1 cellular context compared by ENCODE assay signal in the genomic region with DNA sequence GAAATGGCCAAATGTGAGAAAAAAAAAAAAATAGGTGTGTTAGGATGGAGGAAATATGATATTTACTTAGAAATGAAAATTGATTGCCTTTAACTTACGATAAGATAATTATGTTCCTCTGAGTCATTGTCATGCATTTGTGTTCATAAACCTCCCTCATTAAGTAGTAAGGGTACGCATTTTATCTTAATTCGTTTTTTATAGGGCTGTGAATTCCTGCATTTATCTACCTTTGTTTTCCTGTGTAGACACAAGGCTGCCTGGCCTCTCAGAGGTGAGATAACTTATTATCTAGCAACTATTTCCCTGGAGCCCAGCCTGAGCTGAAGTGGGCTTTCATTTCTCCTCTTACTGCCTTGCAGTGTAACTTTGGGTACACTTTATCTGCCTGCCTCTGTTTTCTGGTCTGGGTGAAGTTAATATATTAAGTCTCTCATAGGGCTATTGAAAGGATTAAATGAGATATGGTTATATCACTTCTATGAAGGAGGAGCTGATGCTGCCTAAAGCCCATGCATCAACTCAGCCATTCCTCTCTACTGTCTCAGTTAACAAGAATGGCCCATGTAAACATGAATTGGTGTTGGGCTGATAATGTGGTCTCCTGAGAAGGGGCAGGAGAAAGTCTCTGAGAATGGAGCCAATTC.
TF ChIP-seq lines count a peak whose summit lies in the region.

No MANE protein-coding gene starts in this region.

TF ChIP-seq in HEK293, 187 proteins besides CTCF, POLR2A, EP300 and RAD21 (continued from another document and continues in another):
- TF ChIP-seq ZNF560 (tag by site-specific recombination; IDR thresholded peaks at IDR 0.05; ENCODE audit: borderline replicate concordance): no peak
- 0 out of 2 replicates have a peak, but pooled peaks have one; percentile 35 for TF ChIP-seq ZEB2 (tag by site-specific recombination; IDR thresholded peaks at IDR 0.05)
- TF ChIP-seq INSM2 (tag by site-specific recombination; IDR thresholded peaks at IDR 0.05): no peak
- peak; percentile 40; the same call in 1 of the 2 replicates for TF ChIP-seq ZNF18 (tag by site-specific recombination; IDR thresholded peaks at IDR 0.05)
- TF ChIP-seq, protein P1, sequence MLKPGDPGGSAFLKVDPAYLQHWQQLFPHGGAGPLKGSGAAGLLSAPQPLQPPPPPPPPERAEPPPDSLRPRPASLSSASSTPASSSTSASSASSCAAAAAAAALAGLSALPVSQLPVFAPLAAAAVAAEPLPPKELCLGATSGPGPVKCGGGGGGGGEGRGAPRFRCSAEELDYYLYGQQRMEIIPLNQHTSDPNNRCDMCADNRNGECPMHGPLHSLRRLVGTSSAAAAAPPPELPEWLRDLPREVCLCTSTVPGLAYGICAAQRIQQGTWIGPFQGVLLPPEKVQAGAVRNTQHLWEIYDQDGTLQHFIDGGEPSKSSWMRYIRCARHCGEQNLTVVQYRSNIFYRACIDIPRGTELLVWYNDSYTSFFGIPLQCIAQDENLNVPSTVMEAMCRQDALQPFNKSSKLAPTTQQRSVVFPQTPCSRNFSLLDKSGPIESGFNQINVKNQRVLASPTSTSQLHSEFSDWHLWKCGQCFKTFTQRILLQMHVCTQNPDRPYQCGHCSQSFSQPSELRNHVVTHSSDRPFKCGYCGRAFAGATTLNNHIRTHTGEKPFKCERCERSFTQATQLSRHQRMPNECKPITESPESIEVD (tag by site-specific recombination; IDR thresholded peaks at IDR 0.05): peak; percentile 90
- TF ChIP-seq, protein P2, sequence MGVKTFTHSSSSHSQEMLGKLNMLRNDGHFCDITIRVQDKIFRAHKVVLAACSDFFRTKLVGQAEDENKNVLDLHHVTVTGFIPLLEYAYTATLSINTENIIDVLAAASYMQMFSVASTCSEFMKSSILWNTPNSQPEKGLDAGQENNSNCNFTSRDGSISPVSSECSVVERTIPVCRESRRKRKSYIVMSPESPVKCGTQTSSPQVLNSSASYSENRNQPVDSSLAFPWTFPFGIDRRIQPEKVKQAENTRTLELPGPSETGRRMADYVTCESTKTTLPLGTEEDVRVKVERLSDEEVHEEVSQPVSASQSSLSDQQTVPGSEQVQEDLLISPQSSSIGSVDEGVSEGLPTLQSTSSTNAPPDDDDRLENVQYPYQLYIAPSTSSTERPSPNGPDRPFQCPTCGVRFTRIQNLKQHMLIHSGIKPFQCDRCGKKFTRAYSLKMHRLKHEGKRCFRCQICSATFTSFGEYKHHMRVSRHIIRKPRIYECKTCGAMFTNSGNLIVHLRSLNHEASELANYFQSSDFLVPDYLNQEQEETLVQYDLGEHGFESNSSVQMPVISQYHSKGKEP (tag by site-specific recombination; IDR thresholded peaks at IDR 0.05): peak; percentile 49; the same call in 1 of the 2 replicates
- TF ChIP-seq, protein P3, sequence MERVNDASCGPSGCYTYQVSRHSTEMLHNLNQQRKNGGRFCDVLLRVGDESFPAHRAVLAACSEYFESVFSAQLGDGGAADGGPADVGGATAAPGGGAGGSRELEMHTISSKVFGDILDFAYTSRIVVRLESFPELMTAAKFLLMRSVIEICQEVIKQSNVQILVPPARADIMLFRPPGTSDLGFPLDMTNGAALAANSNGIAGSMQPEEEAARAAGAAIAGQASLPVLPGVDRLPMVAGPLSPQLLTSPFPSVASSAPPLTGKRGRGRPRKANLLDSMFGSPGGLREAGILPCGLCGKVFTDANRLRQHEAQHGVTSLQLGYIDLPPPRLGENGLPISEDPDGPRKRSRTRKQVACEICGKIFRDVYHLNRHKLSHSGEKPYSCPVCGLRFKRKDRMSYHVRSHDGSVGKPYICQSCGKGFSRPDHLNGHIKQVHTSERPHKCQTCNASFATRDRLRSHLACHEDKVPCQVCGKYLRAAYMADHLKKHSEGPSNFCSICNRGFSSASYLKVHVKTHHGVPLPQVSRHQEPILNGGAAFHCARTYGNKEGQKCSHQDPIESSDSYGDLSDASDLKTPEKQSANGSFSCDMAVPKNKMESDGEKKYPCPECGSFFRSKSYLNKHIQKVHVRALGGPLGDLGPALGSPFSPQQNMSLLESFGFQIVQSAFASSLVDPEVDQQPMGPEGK (tag by site-specific recombination; IDR thresholded peaks at IDR 0.05): no peak
- TF ChIP-seq OSR2 (tag by site-specific recombination; IDR thresholded peaks at IDR 0.05): peak; percentile 81
- peak; percentile 91 for TF ChIP-seq ZNF664 (tag by site-specific recombination; IDR thresholded peaks at IDR 0.05)
- TF ChIP-seq TCF7L2 (IDR thresholded peaks at IDR 0.05; ENCODE audit: borderline replicate concordance, low read depth, low read length): 0 out of 2 replicates have a peak, but pooled peaks have one; percentile 16
- TF ChIP-seq ZNF239 (tag by site-specific recombination; IDR thresholded peaks at IDR 0.05): no peak
- TF ChIP-seq ZNF214 (tag by site-specific recombination; IDR thresholded peaks at IDR 0.05; ENCODE audit: borderline replicate concordance): no peak
- peak; percentile 57 for TF ChIP-seq ZNF629 (tag by site-specific recombination; IDR thresholded peaks at IDR 0.05)
- peak; percentile 49; the same call in 1 of the 2 replicates for TF ChIP-seq ZBTB8A (tag by site-specific recombination; IDR thresholded peaks at IDR 0.05)
- TF ChIP-seq ZNF843 (tag by site-specific recombination; IDR thresholded peaks at IDR 0.05): peak; percentile 92
- TF ChIP-seq GLI4 (tag by site-specific recombination; IDR thresholded peaks at IDR 0.05): no peak
- TF ChIP-seq ZNF2 (tag by site-specific recombination; IDR thresholded peaks at IDR 0.05): no peak
- no peak for TF ChIP-seq ZNF776 (tag by site-specific recombination; IDR thresholded peaks at IDR 0.05; ENCODE audit: borderline replicate concordance)
- no peak for TF ChIP-seq ZNF133 (tag by site-specific recombination; IDR thresholded peaks at IDR 0.05)
- TF ChIP-seq ZNF544 (tag by site-specific recombination; IDR thresholded peaks at IDR 0.05): no peak
- no peak for TF ChIP-seq ZBTB48 (tag by site-specific recombination; IDR thresholded peaks at IDR 0.05)
- TF ChIP-seq RBAK (tag by site-specific recombination; IDR thresholded peaks at IDR 0.05): no peak
- peak; percentile 81; the same call in 1 of the 2 replicates for TF ChIP-seq BCL11A (tag by site-specific recombination; IDR thresholded peaks at IDR 0.05; ENCODE audit: low read depth)
- TF ChIP-seq PRDM1 (tag by site-specific recombination; IDR thresholded peaks at IDR 0.05): no peak
- TF ChIP-seq ZNF639 (tag by site-specific recombination; IDR thresholded peaks at IDR 0.05): 0 out of 2 replicates have a peak, but pooled peaks have one; percentile 23
- TF ChIP-seq KLF16 (tag by site-specific recombination; IDR thresholded peaks at IDR 0.05): peak; percentile 61; the same call in 1 of the 2 replicates
- TF ChIP-seq ZNF837 (tag by site-specific recombination; IDR thresholded peaks at IDR 0.05): no peak
- no peak for TF ChIP-seq ZNF292 (tag by site-specific recombination; IDR thresholded peaks at IDR 0.05; ENCODE audit: borderline replicate concordance, low read depth)
- TF ChIP-seq ZNF610 (tag by site-specific recombination; IDR thresholded peaks at IDR 0.05; ENCODE audit: borderline replicate concordance): no peak
- no peak; the same call in 1 of the 2 replicates for TF ChIP-seq TRIM28 (IDR thresholded peaks at IDR 0.05; ENCODE audit: borderline replicate concordance, low read length)
- no peak for TF ChIP-seq ZNF26 (tag by site-specific recombination; IDR thresholded peaks at IDR 0.05)
- no peak for TF ChIP-seq ZNF202 (tag by site-specific recombination; IDR thresholded peaks at IDR 0.05; ENCODE audit: borderline replicate concordance)
- no peak for TF ChIP-seq ZNF549 (tag by site-specific recombination; IDR thresholded peaks at IDR 0.05)
- no peak; the same call in 1 of the 2 replicates for TF ChIP-seq SCRT1 (tag by site-specific recombination; IDR thresholded peaks at IDR 0.05; ENCODE audit: borderline replicate concordance)
- peak; percentile 30; the same call in 1 of the 2 replicates for TF ChIP-seq GLI2 (tag by site-specific recombination; IDR thresholded peaks at IDR 0.05; ENCODE audit: borderline replicate concordance, low read depth)
- peak; percentile 58 for TF ChIP-seq SP7 (tag by site-specific recombination; IDR thresholded peaks at IDR 0.05)
- TF ChIP-seq, protein P4, sequence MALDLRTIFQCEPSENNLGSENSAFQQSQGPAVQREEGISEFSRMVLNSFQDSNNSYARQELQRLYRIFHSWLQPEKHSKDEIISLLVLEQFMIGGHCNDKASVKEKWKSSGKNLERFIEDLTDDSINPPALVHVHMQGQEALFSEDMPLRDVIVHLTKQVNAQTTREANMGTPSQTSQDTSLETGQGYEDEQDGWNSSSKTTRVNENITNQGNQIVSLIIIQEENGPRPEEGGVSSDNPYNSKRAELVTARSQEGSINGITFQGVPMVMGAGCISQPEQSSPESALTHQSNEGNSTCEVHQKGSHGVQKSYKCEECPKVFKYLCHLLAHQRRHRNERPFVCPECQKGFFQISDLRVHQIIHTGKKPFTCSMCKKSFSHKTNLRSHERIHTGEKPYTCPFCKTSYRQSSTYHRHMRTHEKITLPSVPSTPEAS (tag by site-specific recombination; IDR thresholded peaks at IDR 0.05): no peak
- TF ChIP-seq ZNF501 (tag by site-specific recombination; IDR thresholded peaks at IDR 0.05): no peak
- no peak for TF ChIP-seq ZNF830 (tag by site-specific recombination; IDR thresholded peaks at IDR 0.05; ENCODE audit: low read depth)
- TF ChIP-seq ZNF184 (tag by site-specific recombination; IDR thresholded peaks at IDR 0.05): no peak
- no peak for TF ChIP-seq EGR2 (tag by site-specific recombination; IDR thresholded peaks at IDR 0.05; ENCODE audit: low read depth)
- peak; percentile 53; the same call in 1 of the 2 replicates for TF ChIP-seq BCL11B (tag by site-specific recombination; IDR thresholded peaks at IDR 0.05; ENCODE audit: low read depth)
- TF ChIP-seq ZNF148 (tag by site-specific recombination; IDR thresholded peaks at IDR 0.05; ENCODE audit: borderline replicate concordance): no peak
